In the genomic region with DNA sequence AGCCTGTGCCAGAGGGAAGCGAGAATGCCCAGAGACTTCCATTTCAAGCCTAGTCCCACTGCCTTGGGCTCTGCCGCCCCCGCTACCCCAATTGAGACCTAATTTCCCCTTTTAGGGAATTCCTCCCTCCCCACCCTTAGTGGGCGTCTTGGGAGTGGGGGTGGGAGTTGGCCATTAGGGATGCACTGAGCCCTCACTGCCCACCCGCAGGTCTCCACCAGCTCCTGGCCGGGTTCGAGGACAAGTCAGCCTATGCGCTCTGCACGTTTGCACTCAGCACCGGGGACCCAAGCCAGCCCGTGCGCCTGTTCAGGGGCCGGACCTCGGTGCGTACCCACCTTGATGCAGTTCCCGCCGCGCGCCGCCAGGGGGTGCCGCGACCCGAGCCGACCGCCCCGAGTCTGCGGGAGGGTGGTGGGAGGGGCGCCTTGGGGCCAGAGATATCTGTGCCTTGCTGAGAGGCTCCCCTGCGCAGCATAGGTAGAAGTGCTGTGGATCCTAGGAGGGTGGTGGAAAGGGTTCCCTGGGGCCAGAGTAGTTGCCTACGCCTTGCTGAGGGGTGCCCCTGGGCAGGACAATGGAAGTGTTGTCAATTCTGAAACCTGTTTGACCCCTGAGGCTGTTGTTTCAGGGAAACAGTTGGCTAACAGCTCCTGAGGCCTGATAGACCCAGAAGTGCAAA, we compare ENCODE assay signal across 1 cellular context.
TF ChIP-seq lines count a peak whose summit lies in the region.

No MANE protein-coding gene starts in this region.

TF ChIP-seq in K562, 482 proteins besides CTCF, POLR2A, EP300 and RAD21 (continues in another document):
- TF ChIP-seq ZEB2 (IDR thresholded peaks at IDR 0.05) (no peak), ZFP1 (CRISPR knock-in tag; IDR thresholded peaks at IDR 0.05) (no peak), CBX1 (IDR thresholded peaks at IDR 0.05; ENCODE audit: low read depth) (no peak), SAFB2 (IDR thresholded peaks at IDR 0.05; ENCODE audit: borderline replicate concordance, low read depth, low read length, severe bottlenecking) (no peak), ZNF224 (CRISPR knock-in tag; IDR thresholded peaks at IDR 0.05) (no peak), RB1 (IDR thresholded peaks at IDR 0.05; ENCODE audit: low read depth) (peak; percentile 80; the same call in 1 of the 2 replicates), NRF1 (conservative IDR thresholded peaks at IDR 0.05 in 1 of 2, IDR thresholded peaks at IDR 0.05 in 1 of 2) (peak; percentile 68 to 74), SMC3 (conservative IDR thresholded peaks at IDR 0.05; ENCODE audit: insufficient read depth, low read depth, low read length) (peak; percentile 56), SMARCA4 (IDR thresholded peaks at IDR 0.05) (no peak), LARP7 (IDR thresholded peaks at IDR 0.05) (no peak), SRSF1 (IDR thresholded peaks at IDR 0.05; ENCODE audit: low read depth, low read length) (no peak), ETV6 (IDR thresholded peaks at IDR 0.05; ENCODE audit: borderline replicate concordance in 1 of 2, low read depth in 2 of 2, low read length in 1 of 2) (no peak), ETV6 (CRISPR knock-in tag; IDR thresholded peaks at IDR 0.05; ENCODE audit: borderline replicate concordance) (no peak), ZBTB7A (IDR thresholded peaks at IDR 0.05; ENCODE audit: borderline replicate concordance, control insufficient read depth, low read depth, low read length) (peak; percentile 58; the same call in 1 of the 2 replicates), CBFA2T2 (conservative IDR thresholded peaks at IDR 0.05) (no peak), NFIX (CRISPR knock-in tag; IDR thresholded peaks at IDR 0.05; ENCODE audit: low read depth) (no peak), CXXC5 (CRISPR knock-in tag; IDR thresholded peaks at IDR 0.05) (0 out of 2 replicates have a peak, but pooled peaks have one; percentile 8), CAMTA2 (CRISPR knock-in tag; conservative IDR thresholded peaks at IDR 0.05) (no peak), FOXK1 (CRISPR knock-in tag; IDR thresholded peaks at IDR 0.05; ENCODE audit: borderline replicate concordance) (0 out of 2 replicates have a peak, but pooled peaks have one; percentile 51)
- TF ChIP-seq, protein P1, sequence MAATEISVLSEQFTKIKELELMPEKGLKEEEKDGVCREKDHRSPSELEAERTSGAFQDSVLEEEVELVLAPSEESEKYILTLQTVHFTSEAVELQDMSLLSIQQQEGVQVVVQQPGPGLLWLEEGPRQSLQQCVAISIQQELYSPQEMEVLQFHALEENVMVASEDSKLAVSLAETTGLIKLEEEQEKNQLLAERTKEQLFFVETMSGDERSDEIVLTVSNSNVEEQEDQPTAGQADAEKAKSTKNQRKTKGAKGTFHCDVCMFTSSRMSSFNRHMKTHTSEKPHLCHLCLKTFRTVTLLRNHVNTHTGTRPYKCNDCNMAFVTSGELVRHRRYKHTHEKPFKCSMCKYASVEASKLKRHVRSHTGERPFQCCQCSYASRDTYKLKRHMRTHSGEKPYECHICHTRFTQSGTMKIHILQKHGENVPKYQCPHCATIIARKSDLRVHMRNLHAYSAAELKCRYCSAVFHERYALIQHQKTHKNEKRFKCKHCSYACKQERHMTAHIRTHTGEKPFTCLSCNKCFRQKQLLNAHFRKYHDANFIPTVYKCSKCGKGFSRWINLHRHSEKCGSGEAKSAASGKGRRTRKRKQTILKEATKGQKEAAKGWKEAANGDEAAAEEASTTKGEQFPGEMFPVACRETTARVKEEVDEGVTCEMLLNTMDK (IDR thresholded peaks at IDR 0.05; ENCODE audit: borderline replicate concordance, insufficient read depth, low read depth, low read length, poor library complexity, severe bottlenecking): peak; percentile 74
- TF ChIP-seq, protein P2, sequence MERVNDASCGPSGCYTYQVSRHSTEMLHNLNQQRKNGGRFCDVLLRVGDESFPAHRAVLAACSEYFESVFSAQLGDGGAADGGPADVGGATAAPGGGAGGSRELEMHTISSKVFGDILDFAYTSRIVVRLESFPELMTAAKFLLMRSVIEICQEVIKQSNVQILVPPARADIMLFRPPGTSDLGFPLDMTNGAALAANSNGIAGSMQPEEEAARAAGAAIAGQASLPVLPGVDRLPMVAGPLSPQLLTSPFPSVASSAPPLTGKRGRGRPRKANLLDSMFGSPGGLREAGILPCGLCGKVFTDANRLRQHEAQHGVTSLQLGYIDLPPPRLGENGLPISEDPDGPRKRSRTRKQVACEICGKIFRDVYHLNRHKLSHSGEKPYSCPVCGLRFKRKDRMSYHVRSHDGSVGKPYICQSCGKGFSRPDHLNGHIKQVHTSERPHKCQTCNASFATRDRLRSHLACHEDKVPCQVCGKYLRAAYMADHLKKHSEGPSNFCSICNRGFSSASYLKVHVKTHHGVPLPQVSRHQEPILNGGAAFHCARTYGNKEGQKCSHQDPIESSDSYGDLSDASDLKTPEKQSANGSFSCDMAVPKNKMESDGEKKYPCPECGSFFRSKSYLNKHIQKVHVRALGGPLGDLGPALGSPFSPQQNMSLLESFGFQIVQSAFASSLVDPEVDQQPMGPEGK (CRISPR knock-in tag; IDR thresholded peaks at IDR 0.05; ENCODE audit: borderline replicate concordance): no peak
- TF ChIP-seq, protein P3, sequence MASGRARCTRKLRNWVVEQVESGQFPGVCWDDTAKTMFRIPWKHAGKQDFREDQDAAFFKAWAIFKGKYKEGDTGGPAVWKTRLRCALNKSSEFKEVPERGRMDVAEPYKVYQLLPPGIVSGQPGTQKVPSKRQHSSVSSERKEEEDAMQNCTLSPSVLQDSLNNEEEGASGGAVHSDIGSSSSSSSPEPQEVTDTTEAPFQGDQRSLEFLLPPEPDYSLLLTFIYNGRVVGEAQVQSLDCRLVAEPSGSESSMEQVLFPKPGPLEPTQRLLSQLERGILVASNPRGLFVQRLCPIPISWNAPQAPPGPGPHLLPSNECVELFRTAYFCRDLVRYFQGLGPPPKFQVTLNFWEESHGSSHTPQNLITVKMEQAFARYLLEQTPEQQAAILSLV (tag; IDR thresholded peaks at IDR 0.05): no peak
- TF ChIP-seq, protein P4, sequence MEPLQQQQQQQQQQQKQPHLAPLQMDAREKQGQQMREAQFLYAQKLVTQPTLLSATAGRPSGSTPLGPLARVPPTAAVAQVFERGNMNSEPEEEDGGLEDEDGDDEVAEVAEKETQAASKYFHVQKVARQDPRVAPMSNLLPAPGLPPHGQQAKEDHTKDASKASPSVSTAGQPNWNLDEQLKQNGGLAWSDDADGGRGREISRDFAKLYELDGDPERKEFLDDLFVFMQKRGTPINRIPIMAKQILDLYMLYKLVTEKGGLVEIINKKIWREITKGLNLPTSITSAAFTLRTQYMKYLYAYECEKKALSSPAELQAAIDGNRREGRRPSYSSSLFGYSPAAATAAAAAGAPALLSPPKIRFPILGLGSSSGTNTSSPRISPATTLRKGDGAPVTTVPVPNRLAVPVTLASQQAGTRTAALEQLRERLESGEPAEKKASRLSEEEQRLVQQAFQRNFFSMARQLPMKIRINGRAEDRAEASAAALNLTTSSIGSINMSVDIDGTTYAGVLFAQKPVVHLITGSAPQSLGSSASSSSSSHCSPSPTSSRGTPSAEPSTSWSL (CRISPR knock-in tag; IDR thresholded peaks at IDR 0.05; ENCODE audit: borderline replicate concordance): no peak
- TF ChIP-seq, protein P5, sequence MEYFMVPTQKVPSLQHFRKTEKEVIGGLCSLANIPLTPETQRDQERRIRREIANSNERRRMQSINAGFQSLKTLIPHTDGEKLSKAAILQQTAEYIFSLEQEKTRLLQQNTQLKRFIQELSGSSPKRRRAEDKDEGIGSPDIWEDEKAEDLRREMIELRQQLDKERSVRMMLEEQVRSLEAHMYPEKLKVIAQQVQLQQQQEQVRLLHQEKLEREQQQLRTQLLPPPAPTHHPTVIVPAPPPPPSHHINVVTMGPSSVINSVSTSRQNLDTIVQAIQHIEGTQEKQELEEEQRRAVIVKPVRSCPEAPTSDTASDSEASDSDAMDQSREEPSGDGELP (CRISPR knock-in tag; IDR thresholded peaks at IDR 0.05; ENCODE audit: borderline replicate concordance): peak; percentile 68
- TF ChIP-seq, protein P6, sequence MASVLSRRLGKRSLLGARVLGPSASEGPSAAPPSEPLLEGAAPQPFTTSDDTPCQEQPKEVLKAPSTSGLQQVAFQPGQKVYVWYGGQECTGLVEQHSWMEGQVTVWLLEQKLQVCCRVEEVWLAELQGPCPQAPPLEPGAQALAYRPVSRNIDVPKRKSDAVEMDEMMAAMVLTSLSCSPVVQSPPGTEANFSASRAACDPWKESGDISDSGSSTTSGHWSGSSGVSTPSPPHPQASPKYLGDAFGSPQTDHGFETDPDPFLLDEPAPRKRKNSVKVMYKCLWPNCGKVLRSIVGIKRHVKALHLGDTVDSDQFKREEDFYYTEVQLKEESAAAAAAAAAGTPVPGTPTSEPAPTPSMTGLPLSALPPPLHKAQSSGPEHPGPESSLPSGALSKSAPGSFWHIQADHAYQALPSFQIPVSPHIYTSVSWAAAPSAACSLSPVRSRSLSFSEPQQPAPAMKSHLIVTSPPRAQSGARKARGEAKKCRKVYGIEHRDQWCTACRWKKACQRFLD (CRISPR knock-in tag; IDR thresholded peaks at IDR 0.05): no peak
- TF ChIP-seq, protein P7, sequence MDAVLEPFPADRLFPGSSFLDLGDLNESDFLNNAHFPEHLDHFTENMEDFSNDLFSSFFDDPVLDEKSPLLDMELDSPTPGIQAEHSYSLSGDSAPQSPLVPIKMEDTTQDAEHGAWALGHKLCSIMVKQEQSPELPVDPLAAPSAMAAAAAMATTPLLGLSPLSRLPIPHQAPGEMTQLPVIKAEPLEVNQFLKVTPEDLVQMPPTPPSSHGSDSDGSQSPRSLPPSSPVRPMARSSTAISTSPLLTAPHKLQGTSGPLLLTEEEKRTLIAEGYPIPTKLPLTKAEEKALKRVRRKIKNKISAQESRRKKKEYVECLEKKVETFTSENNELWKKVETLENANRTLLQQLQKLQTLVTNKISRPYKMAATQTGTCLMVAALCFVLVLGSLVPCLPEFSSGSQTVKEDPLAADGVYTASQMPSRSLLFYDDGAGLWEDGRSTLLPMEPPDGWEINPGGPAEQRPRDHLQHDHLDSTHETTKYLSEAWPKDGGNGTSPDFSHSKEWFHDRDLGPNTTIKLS (IDR thresholded peaks at IDR 0.05; ENCODE audit: borderline replicate concordance, low read depth): no peak
- TF ChIP-seq, protein P8, sequence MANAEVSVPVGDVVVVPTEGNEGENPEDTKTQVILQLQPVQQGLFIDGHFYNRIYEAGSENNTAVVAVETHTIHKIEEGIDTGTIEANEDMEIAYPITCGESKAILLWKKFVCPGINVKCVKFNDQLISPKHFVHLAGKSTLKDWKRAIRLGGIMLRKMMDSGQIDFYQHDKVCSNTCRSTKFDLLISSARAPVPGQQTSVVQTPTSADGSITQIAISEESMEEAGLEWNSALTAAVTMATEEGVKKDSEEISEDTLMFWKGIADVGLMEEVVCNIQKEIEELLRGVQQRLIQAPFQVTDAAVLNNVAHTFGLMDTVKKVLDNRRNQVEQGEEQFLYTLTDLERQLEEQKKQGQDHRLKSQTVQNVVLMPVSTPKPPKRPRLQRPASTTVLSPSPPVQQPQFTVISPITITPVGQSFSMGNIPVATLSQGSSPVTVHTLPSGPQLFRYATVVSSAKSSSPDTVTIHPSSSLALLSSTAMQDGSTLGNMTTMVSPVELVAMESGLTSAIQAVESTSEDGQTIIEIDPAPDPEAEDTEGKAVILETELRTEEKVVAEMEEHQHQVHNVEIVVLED (CRISPR knock-in tag; IDR thresholded peaks at IDR 0.05): no peak
- TF ChIP-seq, protein P9, sequence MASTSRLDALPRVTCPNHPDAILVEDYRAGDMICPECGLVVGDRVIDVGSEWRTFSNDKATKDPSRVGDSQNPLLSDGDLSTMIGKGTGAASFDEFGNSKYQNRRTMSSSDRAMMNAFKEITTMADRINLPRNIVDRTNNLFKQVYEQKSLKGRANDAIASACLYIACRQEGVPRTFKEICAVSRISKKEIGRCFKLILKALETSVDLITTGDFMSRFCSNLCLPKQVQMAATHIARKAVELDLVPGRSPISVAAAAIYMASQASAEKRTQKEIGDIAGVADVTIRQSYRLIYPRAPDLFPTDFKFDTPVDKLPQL (IDR thresholded peaks at IDR 0.05; ENCODE audit: extremely low read depth, insufficient read length): no peak
